ENCODE assay signal across 26 cellular contexts in the genomic region with DNA sequence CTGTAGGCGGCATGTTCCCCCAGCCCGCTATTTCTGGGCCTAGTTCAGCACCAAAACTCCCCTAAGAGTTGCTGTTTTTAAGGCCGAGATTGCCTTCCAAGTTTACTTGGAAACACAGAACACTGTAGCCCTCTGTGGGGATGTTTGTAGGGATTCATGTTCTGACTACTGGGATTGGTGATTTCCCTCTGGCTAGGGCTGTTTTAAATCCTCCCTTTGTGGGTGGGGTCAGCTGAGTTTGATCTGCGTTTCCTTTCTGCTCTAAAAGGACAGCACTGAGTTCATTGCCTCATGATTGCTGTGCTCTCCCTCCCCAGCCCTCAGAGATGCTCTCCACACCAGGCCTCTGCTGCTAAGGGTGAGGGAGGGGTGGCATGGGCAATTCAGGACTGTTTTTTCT.
"Had no signal": no experiment of that assay in that cellular context is flagged by ENCODE, and none has a peak within 500 bp of the region (broad histone marks: within the 10 kb centered on the region; RNA-seq: fewer than 3 reads in every experiment).

No MANE protein-coding gene starts in this region.

- H2AFZ ChIP-seq: parathyroid adenoma had no signal

- H3K4me1 ChIP-seq: adrenal gland, ascending aorta, esophagus muscularis mucosa, gastrocnemius medialis, heart left ventricle, parathyroid adenoma, right lobe of liver, transverse colon, uterus had no signal

- H3K9me3 Mint-ChIP-seq: activated T-cell treated with anti-CD3 and anti-CD28 coated beads, Interleukin-2, amount 50 U/mL, for 4 hours; activated T-helper 2 cell treated with anti-CD3 and anti-CD28 coated beads, Interferon-gamma antibody, Interleukin-2, Interleukin-4, amounts not matched to agents 10 μg/mL and 5 μg/mL and 100 μg/mL, durations not matched to agents 14 hours and 24 hours and 36 hours; stimulated activated memory B cell treated with anti-CD40 and anti-IgM and Interleukin-4, amounts not matched to agents 10 μg/mL and 1 μg/mL and 100 μg/mL, for 72 hours had no signal

- H3K27me3 ChIP-seq: adrenal gland, ascending aorta, brain microvascular endothelial cell, esophagus muscularis mucosa, gastrocnemius medialis, heart left ventricle, right lobe of liver, transverse colon, uterus had no signal

- H3K36me3 ChIP-seq: adrenal gland, ascending aorta, brain microvascular endothelial cell, esophagus muscularis mucosa, gastrocnemius medialis, heart left ventricle, right lobe of liver, transverse colon, uterus had no signal

- H3K9ac ChIP-seq: parathyroid adenoma had no signal

- H3K4me3 ChIP-seq: adrenal gland, ascending aorta, esophagus muscularis mucosa, gastrocnemius medialis, heart left ventricle, right lobe of liver, transverse colon, uterus had no signal

- H3K36me3 Mint-ChIP-seq: natural killer cell treated with Interleukin-12 subunit alpha and Interleukin-12 subunit beta and Interleukin-15 and Interleukin-18, amount 100 ng/mL, for 72 hours; stimulated activated memory B cell treated with anti-CD40 and anti-IgM and Interleukin-4, amounts not matched to agents 10 μg/mL and 1 μg/mL and 100 μg/mL, for 72 hours had no signal

- H3K79me2 ChIP-seq: parathyroid adenoma had no signal

- DNase-seq: activated CD4-positive, alpha-beta T cell treated with anti-CD3 and anti-CD28 coated beads for 4 hours; activated CD4-positive, alpha-beta T cell treated with anti-CD3 and anti-CD28 coated beads, Interleukin-2, amount 50 U/mL, for 48 hours; activated CD4-positive, CD25-positive, alpha-beta regulatory T cell; activated CD8-positive, alpha-beta memory T cell treated with anti-CD3 and anti-CD28 coated beads, Interleukin-2, amount 50 U/mL, for 48 hours; activated naive CD4-positive, alpha-beta T cell; activated T-cell treated with anti-CD3 and anti-CD28 coated beads, Interleukin-2, amount 50 U/mL, for 4 hours; adrenal gland; brain microvascular endothelial cell; central memory CD4-positive, alpha-beta T cell; effector memory CD4-positive, alpha-beta T cell; gastrocnemius medialis; heart left ventricle; nucleus accumbens; right lobe of liver; small intestine; stimulated activated CD4-positive, alpha-beta T cell treated with anti-CD3 and anti-CD28 coated beads, Interleukin-15, amount 100 ng/mL, for 24 hours; T-helper 17 cell; transverse colon; uterus had no signal

- H3K9me3 ChIP-seq: adrenal gland, ascending aorta, gastrocnemius medialis, heart left ventricle, right lobe of liver, transverse colon, uterus had no signal

- FAIRE-seq: small intestine had no signal

- H3K4me3 Mint-ChIP-seq: activated naive CD8-positive, alpha-beta T cell; activated T-cell treated with anti-CD3 and anti-CD28 coated beads, Interleukin-2, amount 50 U/mL, for 4 hours; natural killer cell treated with Interleukin-12 subunit alpha and Interleukin-12 subunit beta and Interleukin-15 and Interleukin-18, amount 100 ng/mL, for 72 hours; stimulated activated memory B cell treated with anti-CD40 and anti-IgM and Interleukin-4, amounts not matched to agents 10 μg/mL and 1 μg/mL and 100 μg/mL, for 72 hours; T-helper 17 cell had no signal

- H3K27ac ChIP-seq: adrenal gland, ascending aorta, brain microvascular endothelial cell, esophagus muscularis mucosa, gastrocnemius medialis, heart left ventricle, parathyroid adenoma, right lobe of liver, transverse colon, uterus had no signal

- H3K27ac Mint-ChIP-seq: activated naive CD8-positive, alpha-beta T cell; activated T-helper 2 cell treated with anti-CD3 and anti-CD28 coated beads, Interferon-gamma antibody, Interleukin-2, Interleukin-4, amounts not matched to agents 10 μg/mL and 5 μg/mL and 100 μg/mL, durations not matched to agents 14 hours and 24 hours and 36 hours; natural killer cell treated with Interleukin-12 subunit alpha and Interleukin-12 subunit beta and Interleukin-15 and Interleukin-18, amount 100 ng/mL, for 72 hours; stimulated activated memory B cell treated with anti-CD40 and anti-IgM and Interleukin-4, amounts not matched to agents 10 μg/mL and 1 μg/mL and 100 μg/mL, for 72 hours; T-helper 17 cell had no signal

- H3K4me1 Mint-ChIP-seq: stimulated activated memory B cell treated with anti-CD40 and anti-IgM and Interleukin-4, amounts not matched to agents 10 μg/mL and 1 μg/mL and 100 μg/mL, for 72 hours; T-helper 17 cell had no signal

- ATAC-seq: activated T-cell treated with anti-CD3 and anti-CD28 coated beads, Interleukin-2, amount 50 U/mL, for 4 hours; gastrocnemius medialis; natural killer cell treated with Interleukin-12 subunit alpha and Interleukin-12 subunit beta and Interleukin-15 and Interleukin-18, amount 100 ng/mL, for 72 hours; right lobe of liver; T-helper 17 cell had no signal

- H3K27me3 Mint-ChIP-seq: activated naive CD8-positive, alpha-beta T cell; natural killer cell treated with Interleukin-12 subunit alpha and Interleukin-12 subunit beta and Interleukin-15 and Interleukin-18, amount 100 ng/mL, for 72 hours; stimulated activated memory B cell treated with anti-CD40 and anti-IgM and Interleukin-4, amounts not matched to agents 10 μg/mL and 1 μg/mL and 100 μg/mL, for 72 hours; T-helper 17 cell had no signal
